In the genomic region with DNA sequence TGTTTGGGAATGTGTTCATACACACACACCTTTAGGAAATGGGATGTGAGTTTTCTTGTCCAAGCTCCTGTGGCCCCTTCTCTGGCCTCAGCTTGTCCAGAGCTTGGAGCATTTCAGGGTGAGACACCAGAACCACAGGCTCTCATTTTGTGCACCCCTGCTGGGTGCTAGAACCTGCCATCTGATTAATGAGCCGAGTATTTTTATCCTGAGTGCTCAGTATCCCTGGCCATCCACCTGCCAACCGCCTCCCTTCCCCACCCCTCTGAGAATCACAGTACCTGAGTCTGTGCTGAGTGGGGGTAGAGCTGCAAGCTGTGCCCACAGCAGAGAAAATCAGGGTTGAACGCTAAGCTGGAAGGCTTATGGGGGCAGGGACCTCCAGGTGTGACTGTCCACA, we compare ENCODE assay signal across 1 cellular context.
TF ChIP-seq lines count a peak whose summit lies in the region.

No MANE protein-coding gene starts in this region.

TF ChIP-seq in H1, 55 proteins besides CTCF, POLR2A, EP300 and RAD21:
- TF ChIP-seq, protein P1, sequence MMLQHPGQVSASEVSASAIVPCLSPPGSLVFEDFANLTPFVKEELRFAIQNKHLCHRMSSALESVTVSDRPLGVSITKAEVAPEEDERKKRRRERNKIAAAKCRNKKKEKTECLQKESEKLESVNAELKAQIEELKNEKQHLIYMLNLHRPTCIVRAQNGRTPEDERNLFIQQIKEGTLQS (IDR thresholded peaks at IDR 0.05; ENCODE audit: insufficient read depth, low read depth, low read length): no peak
- TF ChIP-seq FOSL1 (IDR thresholded peaks at IDR 0.05; ENCODE audit: insufficient read depth, low read depth, low read length) (no peak), NANOG (IDR thresholded peaks at IDR 0.05; ENCODE audit: insufficient read depth, low read depth, low read length, poor library complexity, severe bottlenecking) (no peak), CHD2 (IDR thresholded peaks at IDR 0.05; ENCODE audit: low read length) (no peak), TAF7 (optimal IDR thresholded peaks at IDR 0.05; ENCODE audit: borderline replicate concordance, low read depth, low read length) (no peak), CBX8 (IDR thresholded peaks at IDR 0.05; ENCODE audit: borderline replicate concordance, low read depth, low read length) (no peak), BCL11A (IDR thresholded peaks at IDR 0.05; ENCODE audit: low read depth in 2 of 2, low read length in 2 of 2) (no peak), KDM4A (IDR thresholded peaks at IDR 0.05; ENCODE audit: low read depth, low read length, severe bottlenecking) (no peak), CREB1 (IDR thresholded peaks at IDR 0.05) (no peak), SP2 (IDR thresholded peaks at IDR 0.05; ENCODE audit: low read length) (no peak), ASH2L (IDR thresholded peaks at IDR 0.05; ENCODE audit: low read length) (no peak), GTF2F1 (IDR thresholded peaks at IDR 0.05; ENCODE audit: borderline replicate concordance, low read depth, low read length) (no peak), CHD1 (IDR thresholded peaks at IDR 0.05; ENCODE audit: low read depth, low read length) (no peak), TCF12 (IDR thresholded peaks at IDR 0.05; ENCODE audit: low read depth, low read length) (no peak), CTBP2 (IDR thresholded peaks at IDR 0.05; ENCODE audit: borderline replicate concordance, insufficient read depth, insufficient read length, low read length) (no peak), NRF1 (IDR thresholded peaks at IDR 0.05; ENCODE audit: low read depth, low read length) (no peak)
- TF ChIP-seq, protein P2, sequence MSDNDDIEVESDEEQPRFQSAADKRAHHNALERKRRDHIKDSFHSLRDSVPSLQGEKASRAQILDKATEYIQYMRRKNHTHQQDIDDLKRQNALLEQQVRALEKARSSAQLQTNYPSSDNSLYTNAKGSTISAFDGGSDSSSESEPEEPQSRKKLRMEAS (IDR thresholded peaks at IDR 0.05): no peak
